8 cellular contexts compared by ENCODE assay signal in genomic region chr5:134240421-134240962, GRCh38. TPM values are rescaled to one million over a fixed set of nuclear protein-coding genes. Genes with fewer than 3 reads are reported as not detected.
DNase-seq lines count a peak whose midpoint lies in the region; ATAC-seq, FAIRE-seq and TF ChIP-seq lines count a peak whose summit lies in the region.

No MANE protein-coding gene starts in this region.

- WGBS in pancreas, 2 donors = 5 to 12% methylated on average over 7 of the region's 7 CpGs

- POLR2A ChIA-PET in CD8-positive, alpha-beta T cell (lab: Charles Lee) = no interaction called here

- peak; percentile 76 for DNase-seq in globus pallidus (ENCODE audit: low spot score)
- peak in 1 of 6 donors; percentile 26 for DNase-seq in pancreas
- no peak for DNase-seq in CD8-positive, alpha-beta T cell
- DNase-seq in activated T-cell treated with anti-CD3 and anti-CD28 coated beads, Interleukin-2, amount 50 U/mL, for 4 hours = no peak
- no peak for DNase-seq in H7

- H3K27ac Mint-ChIP-seq in CD8-positive, alpha-beta T cell = no peak overlapping the region

- intact Hi-C loops in pancreas (cut with DNase I) = no loop called here
- intact Hi-C loops in CD8-positive, alpha-beta T cell (cut with DNase I, micrococcal nuclease) = no loop called here

- no peak overlapping the region for H3K4me3 ChIP-seq in pancreas
- no peak overlapping the region for H3K4me3 ChIP-seq in CD8-positive, alpha-beta T cell (ENCODE audit: low read depth, low read length)
- H3K4me3 ChIP-seq in H7 (ENCODE audit: insufficient read depth, low read depth, low read length) = no peak overlapping the region

- H3K9me3 Mint-ChIP-seq in CD8-positive, alpha-beta T cell = no peaks in the 10 kb centered on the region
- H3K9me3 Mint-ChIP-seq in activated T-cell treated with anti-CD3 and anti-CD28 coated beads, Interleukin-2, amount 50 U/mL, for 4 hours = no peaks in the 10 kb centered on the region

- no peaks in the 10 kb centered on the region for H3K4me1 Mint-ChIP-seq in CD8-positive, alpha-beta T cell (ENCODE audit: low read depth)
- H3K4me1 Mint-ChIP-seq in activated T-cell treated with anti-CD3 and anti-CD28 coated beads, Interleukin-2, amount 50 U/mL, for 4 hours (ENCODE audit: low read depth) = no peaks in the 10 kb centered on the region

- no peak overlapping the region for H3K4me3 Mint-ChIP-seq in CD8-positive, alpha-beta T cell
- H3K4me3 Mint-ChIP-seq in activated T-cell treated with anti-CD3 and anti-CD28 coated beads, Interleukin-2, amount 50 U/mL, for 4 hours = no peak overlapping the region

- H3K36me3 Mint-ChIP-seq in CD8-positive, alpha-beta T cell = no peaks in the 10 kb centered on the region
- H3K36me3 Mint-ChIP-seq in activated T-cell treated with anti-CD3 and anti-CD28 coated beads, Interleukin-2, amount 50 U/mL, for 4 hours (ENCODE audit: insufficient read depth) = no peaks in the 10 kb centered on the region

- H3K36me3 ChIP-seq in pancreas = no peaks in the 10 kb centered on the region
- no peaks in the 10 kb centered on the region for H3K36me3 ChIP-seq in CD8-positive, alpha-beta T cell (ENCODE audit: insufficient read depth, low read length)
- no peaks in the 10 kb centered on the region for H3K36me3 ChIP-seq in H7 (replicated peaks; ENCODE audit: control insufficient read depth, insufficient read depth, low read length)

- H3K27me3 ChIP-seq in pancreas (no peaks in the 10 kb centered on the region), H7 (ENCODE audit: control insufficient read depth, insufficient read depth, low read length) (no peaks in the 10 kb centered on the region)
- H3K27me3 ChIP-seq in CD8-positive, alpha-beta T cell (ENCODE audit: insufficient read depth, low read length) = no peaks in the 10 kb centered on the region

- peak overlapping the region in 3 of 4 donors; percentile 25 to 44 (median 38) for H3K27ac ChIP-seq in pancreas
- no peak overlapping the region for H3K27ac ChIP-seq in CD8-positive, alpha-beta T cell (ENCODE audit: low read depth, low read length)

- FAIRE-seq in G401.6 (lab: Jason Lieb, UNC) = peak; percentile 73
- no peak for FAIRE-seq in pancreas (lab: Jason Lieb, UNC)

- peaks cover 2% of the 10 kb centered on the region for H3K27me3 Mint-ChIP-seq in CD8-positive, alpha-beta T cell (ENCODE audit: low read depth)
- H3K27me3 Mint-ChIP-seq in activated T-cell treated with anti-CD3 and anti-CD28 coated beads, Interleukin-2, amount 50 U/mL, for 4 hours (ENCODE audit: low read depth) = peaks cover 7% of the 10 kb centered on the region

- TF ChIP-seq CTCF in pancreas (IDR thresholded peaks at IDR 0.05) = no peak
- TF ChIP-seq CTCF in CD8-positive, alpha-beta T cell (IDR thresholded peaks at IDR 0.05) = no peak

- H3K9me3 ChIP-seq in pancreas = no peaks in the 10 kb centered on the region
- no peaks in the 10 kb centered on the region for H3K9me3 ChIP-seq in CD8-positive, alpha-beta T cell (ENCODE audit: low read length)

- ATAC-seq in SK-N-SH treated with all-trans-retinoic acid at 6 μM for 48 hours = peak; percentile 75
- peak; percentile 66 to 93 (median 88) for ATAC-seq in pancreas
- no peak for ATAC-seq in GM18861 (IDR thresholded peaks at IDR 0.05; ENCODE audit: unreplicated experiment)
- no peak for ATAC-seq in CD8-positive, alpha-beta T cell
- ATAC-seq in activated T-cell treated with anti-CD3 and anti-CD28 coated beads, Interleukin-2, amount 50 U/mL, for 4 hours = no peak

- peaks cover 0 to 10% (median 5%) of the 10 kb centered on the region in 3 donors for H3K4me1 ChIP-seq in pancreas
- H3K4me1 ChIP-seq in CD8-positive, alpha-beta T cell (ENCODE audit: insufficient read depth, low read length) = no peaks in the 10 kb centered on the region

- CTCF ChIA-PET in CD8-positive, alpha-beta T cell (lab: Charles Lee) = no interaction called here

TF ChIP-seq in SK-N-SH treated with all-trans-retinoic acid at 6 μM for 48 hours, 23 proteins besides CTCF, POLR2A, EP300 and RAD21:
- TF ChIP-seq, protein P1, sequence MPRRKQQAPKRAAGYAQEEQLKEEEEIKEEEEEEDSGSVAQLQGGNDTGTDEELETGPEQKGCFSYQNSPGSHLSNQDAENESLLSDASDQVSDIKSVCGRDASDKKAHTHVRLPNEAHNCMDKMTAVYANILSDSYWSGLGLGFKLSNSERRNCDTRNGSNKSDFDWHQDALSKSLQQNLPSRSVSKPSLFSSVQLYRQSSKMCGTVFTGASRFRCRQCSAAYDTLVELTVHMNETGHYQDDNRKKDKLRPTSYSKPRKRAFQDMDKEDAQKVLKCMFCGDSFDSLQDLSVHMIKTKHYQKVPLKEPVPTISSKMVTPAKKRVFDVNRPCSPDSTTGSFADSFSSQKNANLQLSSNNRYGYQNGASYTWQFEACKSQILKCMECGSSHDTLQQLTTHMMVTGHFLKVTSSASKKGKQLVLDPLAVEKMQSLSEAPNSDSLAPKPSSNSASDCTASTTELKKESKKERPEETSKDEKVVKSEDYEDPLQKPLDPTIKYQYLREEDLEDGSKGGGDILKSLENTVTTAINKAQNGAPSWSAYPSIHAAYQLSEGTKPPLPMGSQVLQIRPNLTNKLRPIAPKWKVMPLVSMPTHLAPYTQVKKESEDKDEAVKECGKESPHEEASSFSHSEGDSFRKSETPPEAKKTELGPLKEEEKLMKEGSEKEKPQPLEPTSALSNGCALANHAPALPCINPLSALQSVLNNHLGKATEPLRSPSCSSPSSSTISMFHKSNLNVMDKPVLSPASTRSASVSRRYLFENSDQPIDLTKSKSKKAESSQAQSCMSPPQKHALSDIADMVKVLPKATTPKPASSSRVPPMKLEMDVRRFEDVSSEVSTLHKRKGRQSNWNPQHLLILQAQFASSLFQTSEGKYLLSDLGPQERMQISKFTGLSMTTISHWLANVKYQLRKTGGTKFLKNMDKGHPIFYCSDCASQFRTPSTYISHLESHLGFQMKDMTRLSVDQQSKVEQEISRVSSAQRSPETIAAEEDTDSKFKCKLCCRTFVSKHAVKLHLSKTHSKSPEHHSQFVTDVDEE (CRISPR knock-in tag; IDR thresholded peaks at IDR 0.05) = no peak
- TF ChIP-seq ARNTL (CRISPR knock-in tag; IDR thresholded peaks at IDR 0.05; ENCODE audit: borderline replicate concordance, low read depth) (no peak), SNAI2 (CRISPR knock-in tag; IDR thresholded peaks at IDR 0.05) (no peak), TCF4 (CRISPR knock-in tag; IDR thresholded peaks at IDR 0.05; ENCODE audit: borderline replicate concordance) (no peak), BACH2 (CRISPR knock-in tag; IDR thresholded peaks at IDR 0.05; ENCODE audit: borderline replicate concordance) (no peak), ZNF565 (CRISPR knock-in tag; conservative IDR thresholded peaks at IDR 0.05; ENCODE audit: low read depth) (no peak), GLIS3 (CRISPR knock-in tag; IDR thresholded peaks at IDR 0.05) (no peak), CSDC2 (CRISPR knock-in tag; IDR thresholded peaks at IDR 0.05) (no peak), RARB (CRISPR knock-in tag; IDR thresholded peaks at IDR 0.05) (no peak)
- TF ChIP-seq, protein P2, sequence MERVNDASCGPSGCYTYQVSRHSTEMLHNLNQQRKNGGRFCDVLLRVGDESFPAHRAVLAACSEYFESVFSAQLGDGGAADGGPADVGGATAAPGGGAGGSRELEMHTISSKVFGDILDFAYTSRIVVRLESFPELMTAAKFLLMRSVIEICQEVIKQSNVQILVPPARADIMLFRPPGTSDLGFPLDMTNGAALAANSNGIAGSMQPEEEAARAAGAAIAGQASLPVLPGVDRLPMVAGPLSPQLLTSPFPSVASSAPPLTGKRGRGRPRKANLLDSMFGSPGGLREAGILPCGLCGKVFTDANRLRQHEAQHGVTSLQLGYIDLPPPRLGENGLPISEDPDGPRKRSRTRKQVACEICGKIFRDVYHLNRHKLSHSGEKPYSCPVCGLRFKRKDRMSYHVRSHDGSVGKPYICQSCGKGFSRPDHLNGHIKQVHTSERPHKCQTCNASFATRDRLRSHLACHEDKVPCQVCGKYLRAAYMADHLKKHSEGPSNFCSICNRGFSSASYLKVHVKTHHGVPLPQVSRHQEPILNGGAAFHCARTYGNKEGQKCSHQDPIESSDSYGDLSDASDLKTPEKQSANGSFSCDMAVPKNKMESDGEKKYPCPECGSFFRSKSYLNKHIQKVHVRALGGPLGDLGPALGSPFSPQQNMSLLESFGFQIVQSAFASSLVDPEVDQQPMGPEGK (CRISPR knock-in tag; IDR thresholded peaks at IDR 0.05; ENCODE audit: borderline replicate concordance) = no peak
- TF ChIP-seq, protein P3, sequence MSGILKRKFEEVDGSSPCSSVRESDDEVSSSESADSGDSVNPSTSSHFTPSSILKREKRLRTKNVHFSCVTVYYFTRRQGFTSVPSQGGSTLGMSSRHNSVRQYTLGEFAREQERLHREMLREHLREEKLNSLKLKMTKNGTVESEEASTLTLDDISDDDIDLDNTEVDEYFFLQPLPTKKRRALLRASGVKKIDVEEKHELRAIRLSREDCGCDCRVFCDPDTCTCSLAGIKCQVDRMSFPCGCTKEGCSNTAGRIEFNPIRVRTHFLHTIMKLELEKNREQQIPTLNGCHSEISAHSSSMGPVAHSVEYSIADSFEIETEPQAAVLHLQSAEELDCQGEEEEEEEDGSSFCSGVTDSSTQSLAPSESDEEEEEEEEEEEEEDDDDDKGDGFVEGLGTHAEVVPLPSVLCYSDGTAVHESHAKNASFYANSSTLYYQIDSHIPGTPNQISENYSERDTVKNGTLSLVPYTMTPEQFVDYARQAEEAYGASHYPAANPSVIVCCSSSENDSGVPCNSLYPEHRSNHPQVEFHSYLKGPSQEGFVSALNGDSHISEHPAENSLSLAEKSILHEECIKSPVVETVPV (CRISPR knock-in tag; IDR thresholded peaks at IDR 0.05) = no peak
TF ChIP-seq in SK-N-SH treated with all-trans-retinoic acid at 6 μM for 48 hours: peak in this region for 0.

RNA-seq across cellular contexts. Expression of gene PPP2CA, which starts 14.6 kb away (rescaled TPM):
- 10 to 100 TPM; 34.3 to 59.2 (median 53.0) TPM for total RNA-seq in pancreas
- polyA plus RNA-seq in pancreas = 10 to 100 TPM; 13.5 to 29.5 TPM
- total RNA-seq in CD8-positive, alpha-beta T cell = 100 to 1,000 TPM; 233 to 260 TPM
- 100 to 1,000 TPM; 206 to 213 (median 209) TPM for total RNA-seq in activated T-cell treated with anti-CD3 and anti-CD28 coated beads, Interleukin-2, amount 50 U/mL, for 4 hours
- total RNA-seq in H7 (2014; rRNA removed; shearing (Covaris generic)) = 152 and 184 TPM in 2 replicates

Comparison
In these comparisons a context has a peak if more than half of its experiments do, and no peak if none do; other contexts are left out.
1. ATAC-seq: peak in SK-N-SH treated with all-trans-retinoic acid at 6 μM for 48 hours (single experiment) and pancreas (4 of 4); none in GM18861 (single experiment), CD8-positive, alpha-beta T cell (single experiment) and activated T-cell treated with anti-CD3 and anti-CD28 coated beads, Interleukin-2, amount 50 U/mL, for 4 hours (0 of 2).